In the genomic region with DNA sequence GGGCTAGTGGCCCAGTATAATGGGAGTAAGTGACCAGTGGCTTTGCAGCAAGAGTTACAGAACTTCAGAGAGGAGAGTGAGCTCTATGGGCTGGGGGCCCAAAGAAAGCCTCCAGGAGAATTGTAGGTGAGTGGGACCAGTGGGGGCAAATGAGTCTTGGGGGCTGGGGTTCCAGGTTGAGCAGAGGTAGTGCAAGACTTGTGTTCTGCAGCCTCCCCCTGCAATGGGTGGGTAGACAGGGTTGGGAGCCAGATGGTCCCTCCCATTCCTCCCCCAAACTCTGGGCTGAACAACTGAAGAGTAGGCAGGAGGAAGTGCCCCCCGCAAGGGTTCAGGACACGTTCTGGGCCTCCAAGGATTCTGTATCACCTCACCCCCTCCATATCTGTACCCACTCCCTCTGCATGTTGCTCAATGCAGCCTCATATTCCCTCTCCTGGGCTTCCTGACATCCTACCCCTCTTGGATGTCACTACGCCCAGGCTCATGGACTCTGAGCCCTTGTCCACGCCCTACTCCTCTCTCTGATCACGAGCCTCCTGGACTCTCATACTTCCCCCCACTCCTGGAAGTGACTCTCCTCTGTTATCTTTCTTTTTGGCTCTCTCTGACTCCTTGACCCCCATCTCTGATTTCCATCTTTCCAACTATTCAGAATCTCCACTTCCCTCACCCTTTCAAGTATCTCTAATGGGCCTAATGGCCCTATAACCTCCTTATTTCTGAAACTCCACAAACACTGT, we compare ENCODE assay signal across 1 cellular context.
TF ChIP-seq lines count a peak whose summit lies in the region.

No MANE protein-coding gene starts in this region.

TF ChIP-seq in HepG2, 621 proteins besides CTCF, POLR2A, EP300 and RAD21 (continued from another document and continues in another):
- TF ChIP-seq, protein P1, sequence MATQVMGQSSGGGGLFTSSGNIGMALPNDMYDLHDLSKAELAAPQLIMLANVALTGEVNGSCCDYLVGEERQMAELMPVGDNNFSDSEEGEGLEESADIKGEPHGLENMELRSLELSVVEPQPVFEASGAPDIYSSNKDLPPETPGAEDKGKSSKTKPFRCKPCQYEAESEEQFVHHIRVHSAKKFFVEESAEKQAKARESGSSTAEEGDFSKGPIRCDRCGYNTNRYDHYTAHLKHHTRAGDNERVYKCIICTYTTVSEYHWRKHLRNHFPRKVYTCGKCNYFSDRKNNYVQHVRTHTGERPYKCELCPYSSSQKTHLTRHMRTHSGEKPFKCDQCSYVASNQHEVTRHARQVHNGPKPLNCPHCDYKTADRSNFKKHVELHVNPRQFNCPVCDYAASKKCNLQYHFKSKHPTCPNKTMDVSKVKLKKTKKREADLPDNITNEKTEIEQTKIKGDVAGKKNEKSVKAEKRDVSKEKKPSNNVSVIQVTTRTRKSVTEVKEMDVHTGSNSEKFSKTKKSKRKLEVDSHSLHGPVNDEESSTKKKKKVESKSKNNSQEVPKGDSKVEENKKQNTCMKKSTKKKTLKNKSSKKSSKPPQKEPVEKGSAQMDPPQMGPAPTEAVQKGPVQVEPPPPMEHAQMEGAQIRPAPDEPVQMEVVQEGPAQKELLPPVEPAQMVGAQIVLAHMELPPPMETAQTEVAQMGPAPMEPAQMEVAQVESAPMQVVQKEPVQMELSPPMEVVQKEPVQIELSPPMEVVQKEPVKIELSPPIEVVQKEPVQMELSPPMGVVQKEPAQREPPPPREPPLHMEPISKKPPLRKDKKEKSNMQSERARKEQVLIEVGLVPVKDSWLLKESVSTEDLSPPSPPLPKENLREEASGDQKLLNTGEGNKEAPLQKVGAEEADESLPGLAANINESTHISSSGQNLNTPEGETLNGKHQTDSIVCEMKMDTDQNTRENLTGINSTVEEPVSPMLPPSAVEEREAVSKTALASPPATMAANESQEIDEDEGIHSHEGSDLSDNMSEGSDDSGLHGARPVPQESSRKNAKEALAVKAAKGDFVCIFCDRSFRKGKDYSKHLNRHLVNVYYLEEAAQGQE (IDR thresholded peaks at IDR 0.05; ENCODE audit: borderline replicate concordance in 1 of 2, low read depth in 1 of 2, low read length in 2 of 2) = peak in 1 of 2 experiments; percentile 69; a peak in 2 of 4 replicates
- no peak for TF ChIP-seq SUZ12 (IDR thresholded peaks at IDR 0.05; ENCODE audit: low read depth, low read length)
- TF ChIP-seq ZC3H13 (CRISPR knock-in tag; IDR thresholded peaks at IDR 0.05) = no peak
- TF ChIP-seq HNRNPUL1 (IDR thresholded peaks at IDR 0.05; ENCODE audit: low read depth, low read length) = no peak
- TF ChIP-seq, protein P2, sequence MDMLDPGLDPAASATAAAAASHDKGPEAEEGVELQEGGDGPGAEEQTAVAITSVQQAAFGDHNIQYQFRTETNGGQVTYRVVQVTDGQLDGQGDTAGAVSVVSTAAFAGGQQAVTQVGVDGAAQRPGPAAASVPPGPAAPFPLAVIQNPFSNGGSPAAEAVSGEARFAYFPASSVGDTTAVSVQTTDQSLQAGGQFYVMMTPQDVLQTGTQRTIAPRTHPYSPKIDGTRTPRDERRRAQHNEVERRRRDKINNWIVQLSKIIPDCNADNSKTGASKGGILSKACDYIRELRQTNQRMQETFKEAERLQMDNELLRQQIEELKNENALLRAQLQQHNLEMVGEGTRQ (IDR thresholded peaks at IDR 0.05; ENCODE audit: low read depth, low read length) = no peak
- TF ChIP-seq, protein P2 (CRISPR knock-in tag; IDR thresholded peaks at IDR 0.05; ENCODE audit: borderline replicate concordance) = no peak
- TF ChIP-seq ZNF749 (CRISPR knock-in tag; IDR thresholded peaks at IDR 0.05; ENCODE audit: borderline replicate concordance) = peak; percentile 21; the same call in 1 of the 2 replicates
- TF ChIP-seq, protein P3, sequence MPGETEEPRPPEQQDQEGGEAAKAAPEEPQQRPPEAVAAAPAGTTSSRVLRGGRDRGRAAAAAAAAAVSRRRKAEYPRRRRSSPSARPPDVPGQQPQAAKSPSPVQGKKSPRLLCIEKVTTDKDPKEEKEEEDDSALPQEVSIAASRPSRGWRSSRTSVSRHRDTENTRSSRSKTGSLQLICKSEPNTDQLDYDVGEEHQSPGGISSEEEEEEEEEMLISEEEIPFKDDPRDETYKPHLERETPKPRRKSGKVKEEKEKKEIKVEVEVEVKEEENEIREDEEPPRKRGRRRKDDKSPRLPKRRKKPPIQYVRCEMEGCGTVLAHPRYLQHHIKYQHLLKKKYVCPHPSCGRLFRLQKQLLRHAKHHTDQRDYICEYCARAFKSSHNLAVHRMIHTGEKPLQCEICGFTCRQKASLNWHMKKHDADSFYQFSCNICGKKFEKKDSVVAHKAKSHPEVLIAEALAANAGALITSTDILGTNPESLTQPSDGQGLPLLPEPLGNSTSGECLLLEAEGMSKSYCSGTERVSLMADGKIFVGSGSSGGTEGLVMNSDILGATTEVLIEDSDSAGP (CRISPR knock-in tag; IDR thresholded peaks at IDR 0.05; ENCODE audit: borderline replicate concordance) = peak; percentile 61; the same call in 1 of the 2 replicates
- no peak for TF ChIP-seq HNRNPLL (IDR thresholded peaks at IDR 0.05; ENCODE audit: low read depth, low read length, poor library complexity, severe bottlenecking)
- TF ChIP-seq KDM4B (CRISPR knock-in tag; IDR thresholded peaks at IDR 0.05) = no peak
- TF ChIP-seq HOXA7 (CRISPR knock-in tag; IDR thresholded peaks at IDR 0.05) = no peak
- TF ChIP-seq, protein P4, sequence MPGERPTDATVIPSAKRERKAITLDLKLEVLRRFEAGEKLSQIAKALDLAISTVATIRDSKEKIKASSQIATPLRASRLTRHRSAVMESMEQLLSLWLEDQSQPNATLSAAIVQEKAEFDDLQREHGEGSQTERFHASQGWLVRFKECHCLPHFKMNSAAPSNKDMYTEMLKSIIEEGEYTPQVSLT (CRISPR knock-in tag; IDR thresholded peaks at IDR 0.05; ENCODE audit: borderline replicate concordance, low read depth) = no peak
- no peak for TF ChIP-seq MBD4 (IDR thresholded peaks at IDR 0.05; ENCODE audit: borderline replicate concordance, low read length)
- no peak for TF ChIP-seq RFXANK (CRISPR knock-in tag; IDR thresholded peaks at IDR 0.05)
- TF ChIP-seq, protein P5, sequence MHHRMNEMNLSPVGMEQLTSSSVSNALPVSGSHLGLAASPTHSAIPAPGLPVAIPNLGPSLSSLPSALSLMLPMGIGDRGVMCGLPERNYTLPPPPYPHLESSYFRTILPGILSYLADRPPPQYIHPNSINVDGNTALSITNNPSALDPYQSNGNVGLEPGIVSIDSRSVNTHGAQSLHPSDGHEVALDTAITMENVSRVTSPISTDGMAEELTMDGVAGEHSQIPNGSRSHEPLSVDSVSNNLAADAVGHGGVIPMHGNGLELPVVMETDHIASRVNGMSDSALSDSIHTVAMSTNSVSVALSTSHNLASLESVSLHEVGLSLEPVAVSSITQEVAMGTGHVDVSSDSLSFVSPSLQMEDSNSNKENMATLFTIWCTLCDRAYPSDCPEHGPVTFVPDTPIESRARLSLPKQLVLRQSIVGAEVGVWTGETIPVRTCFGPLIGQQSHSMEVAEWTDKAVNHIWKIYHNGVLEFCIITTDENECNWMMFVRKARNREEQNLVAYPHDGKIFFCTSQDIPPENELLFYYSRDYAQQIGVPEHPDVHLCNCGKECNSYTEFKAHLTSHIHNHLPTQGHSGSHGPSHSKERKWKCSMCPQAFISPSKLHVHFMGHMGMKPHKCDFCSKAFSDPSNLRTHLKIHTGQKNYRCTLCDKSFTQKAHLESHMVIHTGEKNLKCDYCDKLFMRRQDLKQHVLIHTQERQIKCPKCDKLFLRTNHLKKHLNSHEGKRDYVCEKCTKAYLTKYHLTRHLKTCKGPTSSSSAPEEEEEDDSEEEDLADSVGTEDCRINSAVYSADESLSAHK (CRISPR knock-in tag; IDR thresholded peaks at IDR 0.05; ENCODE audit: borderline replicate concordance) = no peak
- no peak for TF ChIP-seq ZNF224 (CRISPR knock-in tag; IDR thresholded peaks at IDR 0.05)
- TF ChIP-seq NR1H2 (CRISPR knock-in tag; IDR thresholded peaks at IDR 0.05; ENCODE audit: borderline replicate concordance, low read depth) = no peak
- no peak for TF ChIP-seq ZFYVE20 (CRISPR knock-in tag; IDR thresholded peaks at IDR 0.05; ENCODE audit: borderline replicate concordance, low read depth)
- TF ChIP-seq PHF8 (CRISPR knock-in tag; IDR thresholded peaks at IDR 0.05) = no peak
- TF ChIP-seq ZNF674 (CRISPR knock-in tag; IDR thresholded peaks at IDR 0.05; ENCODE audit: low read depth) = no peak
- no peak for TF ChIP-seq CBFB (CRISPR knock-in tag; IDR thresholded peaks at IDR 0.05)
- no peak for TF ChIP-seq ZNF337 (CRISPR knock-in tag; IDR thresholded peaks at IDR 0.05; ENCODE audit: borderline replicate concordance, low read depth)
- TF ChIP-seq, protein P6, sequence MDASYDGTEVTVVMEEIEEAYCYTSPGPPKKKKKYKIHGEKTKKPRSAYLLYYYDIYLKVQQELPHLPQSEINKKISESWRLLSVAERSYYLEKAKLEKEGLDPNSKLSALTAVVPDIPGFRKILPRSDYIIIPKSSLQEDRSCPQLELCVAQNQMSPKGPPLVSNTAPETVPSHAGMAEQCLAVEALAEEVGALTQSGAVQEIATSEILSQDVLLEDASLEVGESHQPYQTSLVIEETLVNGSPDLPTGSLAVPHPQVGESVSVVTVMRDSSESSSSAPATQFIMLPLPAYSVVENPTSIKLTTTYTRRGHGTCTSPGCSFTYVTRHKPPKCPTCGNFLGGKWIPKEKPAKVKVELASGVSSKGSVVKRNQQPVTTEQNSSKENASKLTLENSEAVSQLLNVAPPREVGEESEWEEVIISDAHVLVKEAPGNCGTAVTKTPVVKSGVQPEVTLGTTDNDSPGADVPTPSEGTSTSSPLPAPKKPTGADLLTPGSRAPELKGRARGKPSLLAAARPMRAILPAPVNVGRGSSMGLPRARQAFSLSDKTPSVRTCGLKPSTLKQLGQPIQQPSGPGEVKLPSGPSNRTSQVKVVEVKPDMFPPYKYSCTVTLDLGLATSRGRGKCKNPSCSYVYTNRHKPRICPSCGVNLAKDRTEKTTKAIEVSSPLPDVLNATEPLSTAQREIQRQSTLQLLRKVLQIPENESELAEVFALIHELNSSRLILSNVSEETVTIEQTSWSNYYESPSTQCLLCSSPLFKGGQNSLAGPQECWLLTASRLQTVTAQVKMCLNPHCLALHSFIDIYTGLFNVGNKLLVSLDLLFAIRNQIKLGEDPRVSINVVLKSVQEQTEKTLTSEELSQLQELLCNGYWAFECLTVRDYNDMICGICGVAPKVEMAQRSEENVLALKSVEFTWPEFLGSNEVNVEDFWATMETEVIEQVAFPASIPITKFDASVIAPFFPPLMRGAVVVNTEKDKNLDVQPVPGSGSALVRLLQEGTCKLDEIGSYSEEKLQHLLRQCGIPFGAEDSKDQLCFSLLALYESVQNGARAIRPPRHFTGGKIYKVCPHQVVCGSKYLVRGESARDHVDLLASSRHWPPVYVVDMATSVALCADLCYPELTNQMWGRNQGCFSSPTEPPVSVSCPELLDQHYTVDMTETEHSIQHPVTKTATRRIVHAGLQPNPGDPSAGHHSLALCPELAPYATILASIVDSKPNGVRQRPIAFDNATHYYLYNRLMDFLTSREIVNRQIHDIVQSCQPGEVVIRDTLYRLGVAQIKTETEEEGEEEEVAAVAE (CRISPR knock-in tag; IDR thresholded peaks at IDR 0.05; ENCODE audit: borderline replicate concordance) = peak; percentile 68; the same call in 1 of the 2 replicates
- no peak for TF ChIP-seq MZF1 (CRISPR knock-in tag; IDR thresholded peaks at IDR 0.05; ENCODE audit: borderline replicate concordance)
- no peak for TF ChIP-seq ZNF274 (CRISPR knock-in tag; IDR thresholded peaks at IDR 0.05)
- TF ChIP-seq LCORL (IDR thresholded peaks at IDR 0.05) = peak; percentile 16; the same call in 1 of the 2 replicates
- peak; percentile 72; the same call in 1 of the 2 replicates for TF ChIP-seq LCORL (CRISPR knock-in tag; IDR thresholded peaks at IDR 0.05)
- peak; percentile 50; the same call in 1 of the 2 replicates for TF ChIP-seq CBX5 (CRISPR knock-in tag; IDR thresholded peaks at IDR 0.05; ENCODE audit: borderline replicate concordance)
- peak; percentile 66; the same call in 1 of the 2 replicates for TF ChIP-seq ZNF317 (CRISPR knock-in tag; IDR thresholded peaks at IDR 0.05)
- TF ChIP-seq, protein P7, sequence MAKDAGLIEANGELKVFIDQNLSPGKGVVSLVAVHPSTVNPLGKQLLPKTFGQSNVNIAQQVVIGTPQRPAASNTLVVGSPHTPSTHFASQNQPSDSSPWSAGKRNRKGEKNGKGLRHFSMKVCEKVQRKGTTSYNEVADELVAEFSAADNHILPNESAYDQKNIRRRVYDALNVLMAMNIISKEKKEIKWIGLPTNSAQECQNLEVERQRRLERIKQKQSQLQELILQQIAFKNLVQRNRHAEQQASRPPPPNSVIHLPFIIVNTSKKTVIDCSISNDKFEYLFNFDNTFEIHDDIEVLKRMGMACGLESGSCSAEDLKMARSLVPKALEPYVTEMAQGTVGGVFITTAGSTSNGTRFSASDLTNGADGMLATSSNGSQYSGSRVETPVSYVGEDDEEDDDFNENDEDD (CRISPR knock-in tag; IDR thresholded peaks at IDR 0.05; ENCODE audit: borderline replicate concordance) = no peak
- TF ChIP-seq ZNF33A (CRISPR knock-in tag; IDR thresholded peaks at IDR 0.05; ENCODE audit: borderline replicate concordance) = no peak
- TF ChIP-seq, protein P8, sequence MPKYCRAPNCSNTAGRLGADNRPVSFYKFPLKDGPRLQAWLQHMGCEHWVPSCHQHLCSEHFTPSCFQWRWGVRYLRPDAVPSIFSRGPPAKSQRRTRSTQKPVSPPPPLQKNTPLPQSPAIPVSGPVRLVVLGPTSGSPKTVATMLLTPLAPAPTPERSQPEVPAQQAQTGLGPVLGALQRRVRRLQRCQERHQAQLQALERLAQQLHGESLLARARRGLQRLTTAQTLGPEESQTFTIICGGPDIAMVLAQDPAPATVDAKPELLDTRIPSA (CRISPR knock-in tag; IDR thresholded peaks at IDR 0.05; ENCODE audit: borderline replicate concordance) = no peak
- TF ChIP-seq ZNF124 (CRISPR knock-in tag; IDR thresholded peaks at IDR 0.05) = 0 out of 2 replicates have a peak, but pooled peaks have one; percentile 72
- TF ChIP-seq, protein P9, sequence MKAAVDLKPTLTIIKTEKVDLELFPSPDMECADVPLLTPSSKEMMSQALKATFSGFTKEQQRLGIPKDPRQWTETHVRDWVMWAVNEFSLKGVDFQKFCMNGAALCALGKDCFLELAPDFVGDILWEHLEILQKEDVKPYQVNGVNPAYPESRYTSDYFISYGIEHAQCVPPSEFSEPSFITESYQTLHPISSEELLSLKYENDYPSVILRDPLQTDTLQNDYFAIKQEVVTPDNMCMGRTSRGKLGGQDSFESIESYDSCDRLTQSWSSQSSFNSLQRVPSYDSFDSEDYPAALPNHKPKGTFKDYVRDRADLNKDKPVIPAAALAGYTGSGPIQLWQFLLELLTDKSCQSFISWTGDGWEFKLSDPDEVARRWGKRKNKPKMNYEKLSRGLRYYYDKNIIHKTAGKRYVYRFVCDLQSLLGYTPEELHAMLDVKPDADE (CRISPR knock-in tag; IDR thresholded peaks at IDR 0.05) = no peak
- TF ChIP-seq ZC3H4 (CRISPR knock-in tag; IDR thresholded peaks at IDR 0.05; ENCODE audit: borderline replicate concordance) = no peak
- TF ChIP-seq KDM1A (CRISPR knock-in tag; IDR thresholded peaks at IDR 0.05) = no peak
- TF ChIP-seq BCL6 (CRISPR knock-in tag; IDR thresholded peaks at IDR 0.05) = peak; percentile 56; the same call in 1 of the 2 replicates
- TF ChIP-seq ZNF572 (CRISPR knock-in tag; IDR thresholded peaks at IDR 0.05) = no peak
- TF ChIP-seq, protein P10, sequence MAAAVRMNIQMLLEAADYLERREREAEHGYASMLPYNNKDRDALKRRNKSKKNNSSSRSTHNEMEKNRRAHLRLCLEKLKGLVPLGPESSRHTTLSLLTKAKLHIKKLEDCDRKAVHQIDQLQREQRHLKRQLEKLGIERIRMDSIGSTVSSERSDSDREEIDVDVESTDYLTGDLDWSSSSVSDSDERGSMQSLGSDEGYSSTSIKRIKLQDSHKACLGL (CRISPR knock-in tag; IDR thresholded peaks at IDR 0.05) = 0 out of 2 replicates have a peak, but pooled peaks have one; percentile 29
